Comparison of ENCODE assay signal across 14 cellular contexts in genomic region chr18:58520964-58521363, GRCh38.
A peak's percentile ranks its signal among the peaks of the same experiment; 100 is the strongest.
DNase-seq lines count a peak whose midpoint lies in the region; ATAC-seq and TF ChIP-seq lines count a peak whose summit lies in the region.
"Had no signal": no experiment of that assay in that cellular context is flagged by ENCODE, and none has a peak within 500 bp of the region (broad histone marks: within the 10 kb centered on the region; RNA-seq: fewer than 3 reads in every experiment).

No MANE protein-coding gene starts in this region.

- CTCF ChIA-PET in activated naive CD4-positive, alpha-beta T cell treated with anti-CD3 and anti-CD28 coated beads for 36 hours (lab: Charles Lee) = interaction anchor here (0.5 to 1.8 kb wide), 8 partner anchors 8 to 547 kb away, joined by 3 to 13 read pairs (median 4); no protein-coding TSS in a partner anchor
- CTCF ChIA-PET in activated naive CD4-positive, alpha-beta T cell treated with anti-CD3 and anti-CD28 coated beads, Interleukin-2, amount 10 ng/mL, durations not matched to agents 7 days and 5 days (lab: Charles Lee) = interaction anchor here (0.6 to 3.0 kb wide), 5 partner anchors 9 to 325 kb away, joined by 3 to 13 read pairs (median 6); no protein-coding TSS in a partner anchor

- WGBS in psoas muscle, 3 donors = 68 to 82% (median 76%) methylated on average over 4 of the region's 4 CpGs

- no peak overlapping the region for H3K4me3 Mint-ChIP-seq in activated naive CD4-positive, alpha-beta T cell treated with anti-CD3 and anti-CD28 coated beads for 36 hours
- H3K4me3 Mint-ChIP-seq in activated naive CD4-positive, alpha-beta T cell treated with anti-CD3 and anti-CD28 coated beads, Interleukin-2, amount 10 ng/mL, durations not matched to agents 7 days and 5 days = no peak overlapping the region
- H3K4me3 Mint-ChIP-seq: dendritic cell treated with granulocyte-macrophage colony-stimulating factor and Interleukin-4, amounts not matched to agents 40 ng/mL and 50 ng/mL, for 4 days; immature natural killer cell had no signal

- peaks cover 2 to 39% of the 10 kb centered on the region in 2 donors for H3K36me3 ChIP-seq in psoas muscle (ENCODE audit: insufficient read depth in 1 of 2, low read depth in 1 of 2)
- H3K36me3 ChIP-seq: adrenal gland had no signal

- peaks cover 3% of the 10 kb centered on the region for H3K27me3 Mint-ChIP-seq in activated naive CD4-positive, alpha-beta T cell treated with anti-CD3 and anti-CD28 coated beads for 36 hours (ENCODE audit: low read depth)
- peaks cover 24% of the 10 kb centered on the region for H3K27me3 Mint-ChIP-seq in activated naive CD4-positive, alpha-beta T cell treated with anti-CD3 and anti-CD28 coated beads, Interleukin-2, amount 10 ng/mL, durations not matched to agents 7 days and 5 days

- H3K4me1 Mint-ChIP-seq in activated naive CD4-positive, alpha-beta T cell treated with anti-CD3 and anti-CD28 coated beads for 36 hours (ENCODE audit: low read depth) = peaks cover 14% of the 10 kb centered on the region
- peaks cover 10% of the 10 kb centered on the region for H3K4me1 Mint-ChIP-seq in activated naive CD4-positive, alpha-beta T cell treated with anti-CD3 and anti-CD28 coated beads, Interleukin-2, amount 10 ng/mL, durations not matched to agents 7 days and 5 days
- H3K4me1 Mint-ChIP-seq: immature natural killer cell had no signal

- no peaks in the 10 kb centered on the region for H3K9me3 Mint-ChIP-seq in activated naive CD4-positive, alpha-beta T cell treated with anti-CD3 and anti-CD28 coated beads for 36 hours
- H3K9me3 Mint-ChIP-seq in activated naive CD4-positive, alpha-beta T cell treated with anti-CD3 and anti-CD28 coated beads, Interleukin-2, amount 10 ng/mL, durations not matched to agents 7 days and 5 days = no peaks in the 10 kb centered on the region
- H3K9me3 Mint-ChIP-seq in activated naive CD4-positive, alpha-beta T cell treated with anti-CD3 and anti-CD28 coated beads, Interleukin-2, amount 50 U/mL, for 72 hours = no peaks in the 10 kb centered on the region
- H3K9me3 Mint-ChIP-seq: dendritic cell treated with granulocyte-macrophage colony-stimulating factor and Interleukin-4, amounts not matched to agents 40 ng/mL and 50 ng/mL, for 4 days; immature natural killer cell had no signal

- DNase-seq in activated naive CD4-positive, alpha-beta T cell treated with anti-CD3 and anti-CD28 coated beads for 36 hours = peak; percentile 40
- no peak for DNase-seq in activated naive CD4-positive, alpha-beta T cell treated with anti-CD3 and anti-CD28 coated beads, Interleukin-2, amount 10 ng/mL, durations not matched to agents 7 days and 5 days
- DNase-seq in activated naive CD4-positive, alpha-beta T cell treated with anti-CD3 and anti-CD28 coated beads, Interleukin-2, amount 50 U/mL, for 72 hours (ENCODE audit: low spot score in 2 of 2) = peak in 1 of 2 donors; percentile 25
- DNase-seq in psoas muscle = no peak
- DNase-seq in NCI-H2227 treated with DMSO at 0.1 percent for 48 hours (lab: John Stamatoyannopoulos, UW) = no peak
- DNase-seq in occipital lobe (lab: John Stamatoyannopoulos, UW) = no peak
- DNase-seq: adrenal gland, immature natural killer cell, Kasumi-1, NCI-H226, retina had no signal

- ATAC-seq in HG02798 (IDR thresholded peaks at IDR 0.05; ENCODE audit: poor library complexity, unreplicated experiment) = peak; percentile 48
- peak; percentile 56 to 58 for ATAC-seq in activated naive CD4-positive, alpha-beta T cell treated with anti-CD3 and anti-CD28 coated beads, Interleukin-2, amount 50 U/mL, for 72 hours
- ATAC-seq in psoas muscle = peak; percentile 66 to 89 (median 74)
- ATAC-seq in HG03439 (IDR thresholded peaks at IDR 0.05; ENCODE audit: unreplicated experiment) = no peak

- intact Hi-C loops in activated naive CD4-positive, alpha-beta T cell treated with anti-CD3 and anti-CD28 coated beads for 36 hours (cut with micrococcal nuclease) = no loop called here
- intact Hi-C loops in psoas muscle (cut with DNase I) = loop anchor here in 1 of 2 donors (10.0 kb wide), 1 partner anchor 554 kb away; no protein-coding TSS in a partner anchor

- no peak overlapping the region for H3K4me3 ChIP-seq in psoas muscle
- H3K4me3 ChIP-seq: adrenal gland had no signal

- H3K27me3 ChIP-seq in psoas muscle (ENCODE audit: insufficient read depth in 3 of 3, low read length in 2 of 3) = no peaks in the 10 kb centered on the region
- H3K27me3 ChIP-seq: adrenal gland had no signal

- H3K27ac ChIP-seq in psoas muscle = no peak overlapping the region
- H3K27ac ChIP-seq: adrenal gland had no signal

- no peaks in the 10 kb centered on the region for H3K9me3 ChIP-seq in psoas muscle
- H3K9me3 ChIP-seq: adrenal gland had no signal

- no peak overlapping the region for H3K27ac Mint-ChIP-seq in activated naive CD4-positive, alpha-beta T cell treated with anti-CD3 and anti-CD28 coated beads for 36 hours
- H3K27ac Mint-ChIP-seq in activated naive CD4-positive, alpha-beta T cell treated with anti-CD3 and anti-CD28 coated beads, Interleukin-2, amount 10 ng/mL, durations not matched to agents 7 days and 5 days = no peak overlapping the region
- H3K27ac Mint-ChIP-seq in activated naive CD4-positive, alpha-beta T cell treated with anti-CD3 and anti-CD28 coated beads, Interleukin-2, amount 50 U/mL, for 72 hours = peak overlapping the region in 1 of 2 donors; percentile 62
- H3K27ac Mint-ChIP-seq: dendritic cell treated with granulocyte-macrophage colony-stimulating factor and Interleukin-4, amounts not matched to agents 40 ng/mL and 50 ng/mL, for 4 days; immature natural killer cell had no signal

- TF ChIP-seq CTCF in psoas muscle (IDR thresholded peaks at IDR 0.05) = no peak

- H3K4me1 ChIP-seq in psoas muscle = no peaks in the 10 kb centered on the region
- H3K4me1 ChIP-seq: adrenal gland had no signal

- no peaks in the 10 kb centered on the region for H3K36me3 Mint-ChIP-seq in activated naive CD4-positive, alpha-beta T cell treated with anti-CD3 and anti-CD28 coated beads for 36 hours (ENCODE audit: low read depth)
- H3K36me3 Mint-ChIP-seq in activated naive CD4-positive, alpha-beta T cell treated with anti-CD3 and anti-CD28 coated beads, Interleukin-2, amount 10 ng/mL, durations not matched to agents 7 days and 5 days = no peaks in the 10 kb centered on the region
- H3K36me3 Mint-ChIP-seq in activated naive CD4-positive, alpha-beta T cell treated with anti-CD3 and anti-CD28 coated beads, Interleukin-2, amount 50 U/mL, for 72 hours = no peaks in the 10 kb centered on the region
- H3K36me3 Mint-ChIP-seq: immature natural killer cell had no signal
